In the genomic region with DNA sequence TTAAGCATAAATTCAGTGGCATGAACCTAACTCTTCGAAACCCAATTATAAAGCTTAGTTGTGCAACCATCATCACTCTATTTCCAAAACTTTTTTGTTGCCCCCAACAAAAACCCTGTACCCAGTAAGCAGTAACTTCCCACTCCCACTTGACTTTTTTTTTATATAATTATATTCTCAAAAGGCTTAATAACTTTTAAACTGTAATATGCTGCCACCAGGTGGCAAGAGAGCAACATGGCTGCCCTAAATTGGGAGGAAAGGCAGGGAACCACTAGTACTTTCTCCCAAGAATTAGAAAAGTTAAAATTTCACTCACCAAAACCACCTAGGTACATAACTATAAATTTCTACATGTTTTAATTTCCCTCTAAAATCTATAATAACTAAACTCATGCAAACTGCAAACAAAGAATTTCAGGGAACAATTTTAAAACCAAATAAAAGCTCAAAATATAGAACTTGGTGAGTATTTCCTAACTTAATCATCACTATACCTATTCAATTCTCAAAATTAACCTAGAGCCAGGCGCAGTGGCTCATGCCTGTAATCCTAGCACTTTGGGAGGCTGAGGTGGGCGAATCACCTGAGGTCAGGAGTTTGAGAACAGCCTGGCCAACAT, we compare ENCODE assay signal across 8 cellular contexts. TPM values are rescaled to one million over a fixed set of nuclear protein-coding genes. Genes with fewer than 3 reads are reported as not detected.
DNase-seq lines count a peak whose midpoint lies in the region; ATAC-seq, FAIRE-seq and TF ChIP-seq lines count a peak whose summit lies in the region.

No MANE protein-coding gene starts in this region.

- no peak for ATAC-seq in HG02571 (IDR thresholded peaks at IDR 0.05; ENCODE audit: unreplicated experiment)
- no peak for ATAC-seq in GM19467 (IDR thresholded peaks at IDR 0.05; ENCODE audit: unreplicated experiment)

- DNase-seq in DMS79 treated with DMSO at 0.1 percent for 48 hours (lab: John Stamatoyannopoulos, UW) (peak; percentile 54), NCI-H1105 treated with DMSO at 0.1 percent for 48 hours (lab: John Stamatoyannopoulos, UW) (peak; percentile 55), globus pallidus (ENCODE audit: low spot score) (peak; percentile 61), small intestine (peak; percentile 45)

- H3K4me1 ChIP-seq in small intestine (ENCODE audit: control insufficient read depth in 2 of 2, insufficient read depth in 1 of 2, low read depth in 1 of 2, low read length in 1 of 2): no peaks in the 10 kb centered on the region

- H3K4me3 ChIP-seq in small intestine (ENCODE audit: low read depth in 1 of 2, low read length in 2 of 2): no peak overlapping the region

- no peaks in the 10 kb centered on the region for H3K27me3 ChIP-seq in small intestine (ENCODE audit: control insufficient read depth in 2 of 2, insufficient read depth in 2 of 2, low read length in 2 of 2)

- H3K9me3 ChIP-seq in small intestine (ENCODE audit: control insufficient read depth, low read depth): no peaks in the 10 kb centered on the region

- WGBS in small intestine, 3 donors: 87 to 98% (median 92%) methylated on average over 3 of the region's 3 CpGs

- no peaks in the 10 kb centered on the region for H3K36me3 ChIP-seq in small intestine (ENCODE audit: control insufficient read depth in 2 of 2, insufficient read depth in 2 of 2, low read length in 2 of 2)

- H3K27ac ChIP-seq in 22Rv1 (no peak overlapping the region), VCaP (no peak overlapping the region), small intestine (ENCODE audit: low read depth in 1 of 2, low read length in 1 of 2) (no peak overlapping the region)

- no peak for FAIRE-seq in small intestine (lab: Jason Lieb, UNC)

- TF ChIP-seq CTCF in 22Rv1 (IDR thresholded peaks at IDR 0.05) (peak; percentile 82), VCaP (conservative IDR thresholded peaks at IDR 0.05) (peak; percentile 87)

RNA-seq across cellular contexts. Expression of a gene that starts 50.2 kb away (rescaled TPM):
- polyA plus RNA-seq in small intestine: 1 to 10 TPM; 6.0 to 9.9 (median 6.2) TPM
